Comparison of ENCODE assay signal across 9 cellular contexts in the genomic region with DNA sequence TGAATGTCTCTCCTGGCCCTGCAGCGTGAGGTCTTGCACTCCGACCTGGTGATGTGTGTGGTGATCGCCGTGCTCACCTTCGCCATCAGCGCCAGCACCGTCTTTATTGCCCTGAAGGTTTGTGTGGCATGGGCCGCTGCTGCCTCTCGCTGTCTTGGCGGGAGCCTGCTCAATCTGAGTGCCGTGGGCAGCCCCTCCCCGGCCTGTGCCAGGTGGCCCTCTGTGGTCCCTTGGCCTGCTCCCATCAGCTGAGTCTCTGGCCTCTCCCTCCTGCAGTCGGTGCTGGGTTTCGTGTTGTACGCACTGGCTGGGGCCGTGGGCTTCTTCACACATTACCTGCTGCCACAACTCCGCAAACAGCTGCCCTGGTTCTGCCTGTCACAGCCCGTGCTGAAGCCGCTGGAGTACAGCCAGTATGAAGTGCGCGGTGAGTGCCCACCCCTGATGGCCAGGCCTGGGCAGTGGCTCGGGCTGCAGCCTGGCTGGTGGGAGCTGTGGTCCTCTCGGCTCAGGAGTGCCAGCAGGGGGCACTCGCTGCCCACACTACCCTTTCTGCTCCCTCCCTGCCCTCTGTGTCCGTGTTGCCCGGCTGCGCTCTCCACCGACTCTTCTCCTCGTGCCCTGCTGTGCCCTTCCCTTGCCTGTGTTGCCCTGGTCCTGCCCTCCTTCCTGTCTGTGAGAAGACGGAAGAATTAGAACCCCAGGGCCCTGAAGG. TPM values are rescaled to one million over a fixed set of nuclear protein-coding genes. Genes with fewer than 3 reads are reported as not detected.
A peak's percentile ranks its signal among the peaks of the same experiment; 100 is the strongest.
DNase-seq lines count a peak whose midpoint lies in the region; ATAC-seq, FAIRE-seq and TF ChIP-seq lines count a peak whose summit lies in the region.
"Had no signal": no experiment of that assay in that cellular context is flagged by ENCODE, and none has a peak within 500 bp of the region (broad histone marks: within the 10 kb centered on the region; RNA-seq: fewer than 3 reads in every experiment).

No MANE protein-coding gene starts in this region.

- H3K4me1 Mint-ChIP-seq in activated CD4-positive, alpha-beta T cell treated with anti-CD3 and anti-CD28 coated beads, Interleukin-2, amount 10 ng/mL, durations not matched to agents 24 days and 14 days: peaks cover 2% of the 10 kb centered on the region

- TF ChIP-seq CTCF in LNCaP clone FGC (IDR thresholded peaks at IDR 0.05; ENCODE audit: control insufficient read depth, extremely low read depth, insufficient read depth): peak; percentile 66
- peak; percentile 41 for TF ChIP-seq CTCF in mucosa of descending colon (IDR thresholded peaks at IDR 0.05)

- no peak overlapping the region for H3K4me3 Mint-ChIP-seq in activated CD4-positive, alpha-beta T cell treated with anti-CD3 and anti-CD28 coated beads, Interleukin-2, amount 10 ng/mL, durations not matched to agents 24 days and 14 days

- no peak overlapping the region for H3K27ac Mint-ChIP-seq in activated CD4-positive, alpha-beta T cell treated with anti-CD3 and anti-CD28 coated beads, Interleukin-2, amount 10 ng/mL, durations not matched to agents 24 days and 14 days

- ATAC-seq in mucosa of descending colon (peak; percentile 84), GM21381 (IDR thresholded peaks at IDR 0.05; ENCODE audit: unreplicated experiment) (no peak), HG02798 (IDR thresholded peaks at IDR 0.05; ENCODE audit: poor library complexity, unreplicated experiment) (no peak)

- peaks cover 7% of the 10 kb centered on the region for H3K36me3 ChIP-seq in mucosa of descending colon (ENCODE audit: low read depth)

- peak; percentile 20 for FAIRE-seq in urothelium cell line (lab: Jason Lieb, UNC)

- H3K36me3 Mint-ChIP-seq in activated CD4-positive, alpha-beta T cell treated with anti-CD3 and anti-CD28 coated beads, Interleukin-2, amount 10 ng/mL, durations not matched to agents 24 days and 14 days (ENCODE audit: low read depth): peaks cover 60% of the 10 kb centered on the region

- DNase-seq in DMS79 (lab: John Stamatoyannopoulos, UW) (peak; percentile 16), LNCaP clone FGC (ENCODE audit: low read depth) (no peak), mucosa of descending colon (peak in 2 of 3 donors; percentile 75 to 77), urothelium cell line (ENCODE audit: low spot score) (peak; percentile 20)
- peak; percentile 85 for DNase-seq in activated CD4-positive, alpha-beta T cell treated with anti-CD3 and anti-CD28 coated beads, Interleukin-2, amount 10 ng/mL, durations not matched to agents 24 days and 14 days
- peak; percentile 41 for DNase-seq in effector CD4-positive, alpha-beta T cell

- no peaks in the 10 kb centered on the region for H3K9me3 ChIP-seq in mucosa of descending colon

- H3K9me3 Mint-ChIP-seq in activated CD4-positive, alpha-beta T cell treated with anti-CD3 and anti-CD28 coated beads, Interleukin-2, amount 10 ng/mL, durations not matched to agents 24 days and 14 days: no peaks in the 10 kb centered on the region

- no peaks in the 10 kb centered on the region for H3K4me1 ChIP-seq in mucosa of descending colon (ENCODE audit: low read depth)

- H3K4me3 ChIP-seq in LNCaP clone FGC (ENCODE audit: low read depth, low read length) (no peak overlapping the region), mucosa of descending colon (no peak overlapping the region)
- H3K4me3 ChIP-seq: skin epidermis had no signal

- H3K27me3 Mint-ChIP-seq in activated CD4-positive, alpha-beta T cell treated with anti-CD3 and anti-CD28 coated beads, Interleukin-2, amount 10 ng/mL, durations not matched to agents 24 days and 14 days: no peaks in the 10 kb centered on the region

- intact Hi-C loops in activated CD4-positive, alpha-beta T cell treated with anti-CD3 and anti-CD28 coated beads, Interleukin-2, amount 10 ng/mL, durations not matched to agents 24 days and 14 days (cut with micrococcal nuclease): no loop called here
- intact Hi-C loops in mucosa of descending colon (cut with DNase I, micrococcal nuclease): no loop called here

RNA-seq across cellular contexts. Expression of a gene that starts 10.2 kb away (rescaled TPM):
- 52.0 and 55.1 TPM in 2 replicates for total RNA-seq in activated CD4-positive, alpha-beta T cell treated with anti-CD3 and anti-CD28 coated beads, Interleukin-2, amount 10 ng/mL, durations not matched to agents 24 days and 14 days
- 10 to 100 TPM; 42.5 to 53.4 (median 47.5) TPM for total RNA-seq in mucosa of descending colon

RNA-seq across cellular contexts. Expression of a gene that starts 11.8 kb away (rescaled TPM):
- total RNA-seq in activated CD4-positive, alpha-beta T cell treated with anti-CD3 and anti-CD28 coated beads, Interleukin-2, amount 10 ng/mL, durations not matched to agents 24 days and 14 days: 89.1 and 90.7 TPM in 2 replicates
- 100 to 1,000 TPM in 1 of 3 donors, 10 to 100 TPM in 2; 81.6 to 109 (median 95.7) TPM for total RNA-seq in mucosa of descending colon

RNA-seq across cellular contexts. Expression of a gene that starts 12.1 kb away (rescaled TPM):
- 118 and 125 TPM in 2 replicates for total RNA-seq in activated CD4-positive, alpha-beta T cell treated with anti-CD3 and anti-CD28 coated beads, Interleukin-2, amount 10 ng/mL, durations not matched to agents 24 days and 14 days
- 10 to 100 TPM; 23.2 to 52.5 (median 28.1) TPM for total RNA-seq in mucosa of descending colon

RNA-seq across cellular contexts. Expression of a gene that starts 30.2 kb away (rescaled TPM):
- total RNA-seq in activated CD4-positive, alpha-beta T cell treated with anti-CD3 and anti-CD28 coated beads, Interleukin-2, amount 10 ng/mL, durations not matched to agents 24 days and 14 days: 0.69 and 1.3 TPM in 2 replicates
- 1 to 10 TPM in 2 of 3 donors, under 1 TPM in 1; 0.49 to 1.7 (median 1.5) TPM for total RNA-seq in mucosa of descending colon

RNA-seq across cellular contexts. Expression of a gene that starts 36.9 kb away (rescaled TPM):
- total RNA-seq in activated CD4-positive, alpha-beta T cell treated with anti-CD3 and anti-CD28 coated beads, Interleukin-2, amount 10 ng/mL, durations not matched to agents 24 days and 14 days: 95.7 and 98.2 TPM in 2 replicates
- 10 to 100 TPM; 69.1 to 89.6 (median 71.0) TPM for total RNA-seq in mucosa of descending colon
